ENCODE assay signal across 12 cellular contexts in the genomic region with DNA sequence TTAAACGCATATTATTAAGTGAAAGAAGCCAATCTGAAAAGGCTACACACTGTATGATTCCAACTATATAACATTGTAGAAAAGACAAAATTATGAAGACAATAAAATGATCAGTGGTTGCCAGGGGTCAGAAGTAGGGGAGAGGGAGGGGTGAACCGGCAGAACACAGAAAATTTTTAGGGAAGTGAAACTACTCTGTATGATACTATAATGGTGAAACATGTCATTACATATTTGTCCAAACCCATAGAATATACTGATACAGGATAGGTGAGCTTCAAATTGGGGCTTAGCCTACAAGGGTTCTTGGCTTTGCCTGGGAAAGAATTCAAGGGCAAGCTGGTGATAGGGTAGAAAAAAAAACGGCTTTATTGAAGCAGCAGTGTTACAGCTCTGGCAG.
DNase-seq lines count a peak whose midpoint lies in the region; ATAC-seq and TF ChIP-seq lines count a peak whose summit lies in the region.
"Had no signal": no experiment of that assay in that cellular context is flagged by ENCODE, and none has a peak within 500 bp of the region (broad histone marks: within the 10 kb centered on the region; RNA-seq: fewer than 3 reads in every experiment).

No MANE protein-coding gene starts in this region.

- no peak for TF ChIP-seq CTCF in PC-3 (conservative IDR thresholded peaks at IDR 0.05; ENCODE audit: low read depth, low read length)

- peaks cover 4% of the 10 kb centered on the region for H3K27me3 Mint-ChIP-seq in activated CD4-positive, alpha-beta T cell treated with anti-CD3 and anti-CD28 coated beads, Interleukin-2, amount 10 ng/mL, durations not matched to agents 7 days and 5 days

- H3K36me3 ChIP-seq in PC-3 (ENCODE audit: low read depth, low read length): no peaks in the 10 kb centered on the region
- H3K36me3 ChIP-seq: spleen had no signal

- H3F3A ChIP-seq in PC-3 (ENCODE audit: low read length, unreplicated experiment): no peaks in the 10 kb centered on the region

- H3K9me2 ChIP-seq in PC-3 (replicated peaks; ENCODE audit: low read length): no peaks in the 10 kb centered on the region

- POLR2A ChIA-PET in activated CD4-positive, alpha-beta T cell treated with anti-CD3 and anti-CD28 coated beads, Interleukin-2, amount 10 ng/mL, durations not matched to agents 7 days and 5 days (lab: Charles Lee): no interaction called here
- POLR2A ChIA-PET in PC-3 (lab: Charles Lee; ENCODE audit: unreplicated experiment): no interaction called here

- no peak overlapping the region for H3K4me3 ChIP-seq in PC-3 (ENCODE audit: low read length)
- H3K4me3 ChIP-seq: spleen had no signal

- no peaks in the 10 kb centered on the region for H3K9me3 Mint-ChIP-seq in activated CD4-positive, alpha-beta T cell treated with anti-CD3 and anti-CD28 coated beads, Interleukin-2, amount 10 ng/mL, durations not matched to agents 7 days and 5 days

- no TSS peak for BruUV-seq in PC-3 (replicated peaks; lab: Mats Ljungman, UMichigan)

- no peak overlapping the region for H3K4me3 Mint-ChIP-seq in activated CD4-positive, alpha-beta T cell treated with anti-CD3 and anti-CD28 coated beads, Interleukin-2, amount 10 ng/mL, durations not matched to agents 7 days and 5 days

- DNase-seq in NOMO-1 treated with DMSO at 0.1 percent for 48 hours (lab: John Stamatoyannopoulos, UW; ENCODE audit: unreplicated experiment) (peak; percentile 95), pons (ENCODE audit: low spot score) (no peak), PC-3 (no peak), EL (no peak)
- DNase-seq in activated CD4-positive, alpha-beta T cell treated with anti-CD3 and anti-CD28 coated beads, Interleukin-2, amount 10 ng/mL, durations not matched to agents 7 days and 5 days: no peak
- DNase-seq: NCI-H524 treated with DMSO at 0.1 percent for 48 hours; spleen; stimulated activated naive CD8-positive, alpha-beta T cell treated with anti-CD3 and anti-CD28 coated beads, Interleukin-15, Interleukin-2, amounts not matched to agents 100 U/mL and 50 U/mL, for 24 hours; T-helper 1 cell had no signal

- no peaks in the 10 kb centered on the region for H3K9me3 ChIP-seq in PC-3 (ENCODE audit: low read length)

- H3K27me3 ChIP-seq in PC-3 (ENCODE audit: low read length): no peaks in the 10 kb centered on the region
- H3K27me3 ChIP-seq: spleen had no signal

- H3K9ac ChIP-seq in PC-3 (ENCODE audit: low read length): no peak overlapping the region

- intact Hi-C loops in PC-3 (cut with micrococcal nuclease): no loop called here

- no peaks in the 10 kb centered on the region for H3K36me3 Mint-ChIP-seq in activated CD4-positive, alpha-beta T cell treated with anti-CD3 and anti-CD28 coated beads, Interleukin-2, amount 10 ng/mL, durations not matched to agents 7 days and 5 days (ENCODE audit: low read depth)

- H3K27ac ChIP-seq in PC-3 (ENCODE audit: low read length): no peak overlapping the region
- H3K27ac ChIP-seq: spleen had no signal

- H3K79me2 ChIP-seq in PC-3 (ENCODE audit: low read length): no peaks in the 10 kb centered on the region

- no peaks in the 10 kb centered on the region for H4K20me1 ChIP-seq in PC-3 (ENCODE audit: low read length)

- CTCF ChIA-PET in activated CD4-positive, alpha-beta T cell treated with anti-CD3 and anti-CD28 coated beads, Interleukin-2, amount 10 ng/mL, durations not matched to agents 7 days and 5 days (lab: Charles Lee): no interaction called here
- CTCF ChIA-PET in PC-3 (lab: Charles Lee): no interaction called here

- H3K4me2 ChIP-seq in PC-3 (ENCODE audit: low read length): no peak overlapping the region

- H3K27ac Mint-ChIP-seq in activated CD4-positive, alpha-beta T cell treated with anti-CD3 and anti-CD28 coated beads, Interleukin-2, amount 10 ng/mL, durations not matched to agents 7 days and 5 days: no peak overlapping the region

- ATAC-seq in GM18520 (IDR thresholded peaks at IDR 0.05; ENCODE audit: unreplicated experiment) (peak; percentile 90), GM21526 (IDR thresholded peaks at IDR 0.05; ENCODE audit: low FRiP score, unreplicated experiment) (peak; percentile 93), HG03103 (IDR thresholded peaks at IDR 0.05; ENCODE audit: low read depth, unreplicated experiment) (peak; percentile 98), PC-3 (no peak)
- ATAC-seq: stimulated activated naive CD8-positive, alpha-beta T cell treated with anti-CD3 and anti-CD28 coated beads, Interleukin-15, Interleukin-2, amounts not matched to agents 100 U/mL and 50 U/mL, for 24 hours had no signal

- no peaks in the 10 kb centered on the region for H3K4me1 Mint-ChIP-seq in activated CD4-positive, alpha-beta T cell treated with anti-CD3 and anti-CD28 coated beads, Interleukin-2, amount 10 ng/mL, durations not matched to agents 7 days and 5 days

- H3K4me1 ChIP-seq in PC-3 (ENCODE audit: insufficient read depth, low read length): no peaks in the 10 kb centered on the region

- no peak overlapping the region for H2AFZ ChIP-seq in PC-3 (ENCODE audit: low read length)
